In genomic region chr19:41443813-41444455, GRCh38 we compare ENCODE assay signal across 25 cellular contexts. TPM values are rescaled to one million over a fixed set of nuclear protein-coding genes. Genes with fewer than 3 reads are reported as not detected.
DNase-seq lines count a peak whose midpoint lies in the region; ATAC-seq, FAIRE-seq and TF ChIP-seq lines count a peak whose summit lies in the region.
"Had no signal": no experiment of that assay in that cellular context is flagged by ENCODE, and none has a peak within 500 bp of the region (broad histone marks: within the 10 kb centered on the region; RNA-seq: fewer than 3 reads in every experiment).

No MANE protein-coding gene starts in this region.

- 68% methylated on average over 6 of the region's 6 CpGs for WGBS in A549 (ENCODE audit: missing lambda C conversion rate)
- WGBS in right lobe of liver (ENCODE audit: insufficient coverage, low coverage, low lambda C conversion rate, missing lambda C conversion rate): 40% methylated on average over 1 of the region's 6 CpGs

- no peaks in the 10 kb centered on the region for H3K9me3 Mint-ChIP-seq in activated T-helper 17 cell treated with anti-CD3 and anti-CD28 coated beads, Interleukin-2, amount 50 U/mL, for 72 hours
- H3K9me3 Mint-ChIP-seq: activated T-helper 1 cell treated with anti-CD3 and anti-CD28 coated beads, Interleukin-12 subunit alpha, Interleukin-12 subunit beta, Interleukin-2, Interleukin-4 antibody, amounts not matched to agents 30 ng/mL and 10 ng/mL and 1 ng/mL, durations not matched to agents 14 hours and 24 hours and 36 hours; IgD-negative memory B cell had no signal

- H3K27me3 Mint-ChIP-seq in activated T-helper 17 cell treated with anti-CD3 and anti-CD28 coated beads, Interleukin-2, amount 50 U/mL, for 72 hours: peaks cover 6% of the 10 kb centered on the region

- H3K4me2 ChIP-seq in A549: no peak overlapping the region

- ATAC-seq in A549 (no peak), right lobe of liver (no peak), GM21576 (IDR thresholded peaks at IDR 0.05; ENCODE audit: unreplicated experiment) (no peak), GM18502 (IDR thresholded peaks at IDR 0.05; ENCODE audit: poor library complexity, unreplicated experiment) (no peak)
- no peak for ATAC-seq in activated T-helper 17 cell treated with anti-CD3 and anti-CD28 coated beads, Interleukin-2, amount 50 U/mL, for 72 hours (replicated peaks)
- ATAC-seq: activated CD4-positive, CD25-positive, alpha-beta regulatory T cell treated with anti-CD3 and anti-CD28 coated beads, Interleukin-2, amount 50 U/mL, for 24 hours; HCT116; left colon had no signal

- peak overlapping the region; percentile 16 for H3K27ac Mint-ChIP-seq in activated T-helper 17 cell treated with anti-CD3 and anti-CD28 coated beads, Interleukin-2, amount 50 U/mL, for 72 hours
- H3K27ac Mint-ChIP-seq: activated T-helper 1 cell treated with anti-CD3 and anti-CD28 coated beads, Interleukin-12 subunit alpha, Interleukin-12 subunit beta, Interleukin-2, Interleukin-4 antibody, amounts not matched to agents 30 ng/mL and 10 ng/mL and 1 ng/mL, durations not matched to agents 14 hours and 24 hours and 36 hours had no signal

- FAIRE-seq in A549 (lab: Jason Lieb, UNC): peak; percentile 18
- FAIRE-seq: D721Med, GM19239, TTC549 had no signal

- H3K4me1 ChIP-seq in A549: peaks cover 9% of the 10 kb centered on the region; the same call in 2 of the 3 replicates
- H3K4me1 ChIP-seq in right lobe of liver: peaks cover 0 to 4% (median 2%) of the 10 kb centered on the region in 4 donors

- no peak for TF ChIP-seq RAD21 in A549 (conservative IDR thresholded peaks at IDR 0.05 in 1 of 2, IDR thresholded peaks at IDR 0.05 in 1 of 2)

- H3K4me3 ChIP-seq in A549 (no peak overlapping the region), GM12864 (ENCODE audit: low read depth, low read length) (no peak overlapping the region), right lobe of liver (no peak overlapping the region)
- H3K4me3 ChIP-seq: skin epidermis, suprapubic skin had no signal

- POLR2A ChIA-PET in A549 (lab: Yijun Ruan, JAX): no interaction called here

- H3K4me1 Mint-ChIP-seq in activated T-helper 17 cell treated with anti-CD3 and anti-CD28 coated beads, Interleukin-2, amount 50 U/mL, for 72 hours: no peaks in the 10 kb centered on the region

- no peak for TF ChIP-seq EP300 in A549 (IDR thresholded peaks at IDR 0.05)

- no peak overlapping the region for H3K27ac ChIP-seq in A549
- H3K27ac ChIP-seq in right lobe of liver: no peak overlapping the region
- H3K27ac ChIP-seq: skin epidermis, suprapubic skin had no signal

- no peak for TF ChIP-seq POLR2A in A549 (IDR thresholded peaks at IDR 0.05; ENCODE audit: low read length)
- no peak for TF ChIP-seq POLR2A in right lobe of liver (IDR thresholded peaks at IDR 0.05)

- CTCF ChIA-PET in A549 (lab: Yijun Ruan, JAX): interaction anchor here (0.6 to 15.6 kb wide), 11 partner anchors 12 to 415 kb away, joined by 3 to 1358 read pairs (median 3); partner anchors contain the start of gene CEACAM21

- H3K36me3 Mint-ChIP-seq in activated T-helper 17 cell treated with anti-CD3 and anti-CD28 coated beads, Interleukin-2, amount 50 U/mL, for 72 hours (ENCODE audit: low read depth): no peaks in the 10 kb centered on the region

- intact Hi-C loops in right lobe of liver (cut with DNase I): no loop called here

- no peak for DNase-seq in A549 (ENCODE audit: low read depth in 1 of 2, low spot score in 1 of 2)
- no peak for DNase-seq in GM12864 (ENCODE audit: low read depth)
- DNase-seq in right lobe of liver: peak in 2 of 3 donors; percentile 40 to 42
- no peak for DNase-seq in NCI-H510A treated with DMSO at 0.1 percent for 48 hours (lab: John Stamatoyannopoulos, UW)
- DNase-seq: EL; left colon; mesenchymal stem cell; NCI-H2029 treated with DMSO at 0.1 percent for 48 hours; nucleus accumbens; stimulated activated CD4-positive, alpha-beta T cell treated with anti-CD3 and anti-CD28 coated beads, Interleukin-2, amount 100 ng/mL, for 24 hours had no signal

- no peaks in the 10 kb centered on the region for H3K36me3 ChIP-seq in right lobe of liver
- H3K36me3 ChIP-seq: suprapubic skin had no signal

- TF ChIP-seq CTCF in A549 (IDR thresholded peaks at IDR 0.05) (no peak), GM12864 (IDR thresholded peaks at IDR 0.05; ENCODE audit: low read depth, low read length, missing control alignments) (peak; percentile 4), right lobe of liver (IDR thresholded peaks at IDR 0.05) (no peak)

- no peaks in the 10 kb centered on the region for H3K27me3 ChIP-seq in right lobe of liver

- H3K9me3 ChIP-seq in A549 (0 out of 3 replicates have a peak, but pooled peaks cover 4% of the 10 kb centered on the region), right lobe of liver (no peaks in the 10 kb centered on the region)
- H3K9me3 ChIP-seq: suprapubic skin had no signal

- H3K4me3 Mint-ChIP-seq in activated T-helper 17 cell treated with anti-CD3 and anti-CD28 coated beads, Interleukin-2, amount 50 U/mL, for 72 hours: no peak overlapping the region
- H3K4me3 Mint-ChIP-seq: activated T-helper 1 cell treated with anti-CD3 and anti-CD28 coated beads, Interleukin-12 subunit alpha, Interleukin-12 subunit beta, Interleukin-2, Interleukin-4 antibody, amounts not matched to agents 30 ng/mL and 10 ng/mL and 1 ng/mL, durations not matched to agents 14 hours and 24 hours and 36 hours had no signal

TF ChIP-seq in A549, 52 proteins besides CTCF, POLR2A, EP300 and RAD21 (continues in another document):
- TF ChIP-seq CHD4 (IDR thresholded peaks at IDR 0.05; ENCODE audit: borderline replicate concordance) (no peak), TP53 (CRISPR knock-in tag; IDR thresholded peaks at IDR 0.05) (no peak), CBX8 (IDR thresholded peaks at IDR 0.05) (no peak), HES2 (IDR thresholded peaks at IDR 0.05) (no peak), RCOR1 (IDR thresholded peaks at IDR 0.05; ENCODE audit: low read depth, low read length) (no peak)

RNA-seq across cellular contexts. Expression of gene ERICH4, which starts 1.0 kb away (rescaled TPM):
- polyA plus RNA-seq in A549 (2011; rRNA removed) (0.24 and 0.26 TPM in 2 replicates), A549 (2017; fragmentation: RNase III; extraction: RNeasy Plus Mini Kit Qiagen cat#74134 plus additional on column Dnase treatment) (0.10 TPM in 1 of 3 replicates, not detected in the others)
- polyA plus RNA-seq in A549 (2012; cell fraction: cytosol; rRNA removed): not detected in 2 replicates
- not detected in 2 replicates for polyA plus RNA-seq in A549 (2012; cell fraction: nucleus; rRNA removed)
- not detected in 2 replicates for polyA minus RNA-seq in A549 (2011; rRNA and poly(A)+ RNA removed)
- total RNA-seq in activated T-helper 17 cell treated with anti-CD3 and anti-CD28 coated beads, Interleukin-2, amount 50 U/mL, for 72 hours: not detected
- total RNA-seq in right lobe of liver: not detected
- total RNA-seq: activated CD8-positive, alpha-beta memory T cell treated with anti-CD3 and anti-CD28 coated beads for 36 hours; activated T-helper 1 cell treated with anti-CD3 and anti-CD28 coated beads, Interleukin-12 subunit alpha, Interleukin-12 subunit beta, Interleukin-2, Interleukin-4 antibody, amounts not matched to agents 30 ng/mL and 10 ng/mL and 1 ng/mL, durations not matched to agents 14 hours and 24 hours and 36 hours; left colon; MCF 10A; pulmonary artery endothelial cell; suprapubic skin had no signal
- polyA plus RNA-seq: IgD-negative memory B cell had no signal

RNA-seq across cellular contexts. Expression of gene DMAC2, which starts 4.2 kb away (rescaled TPM):
- polyA plus RNA-seq in A549 (2011; rRNA removed): 128 and 132 TPM in 2 replicates
- 209 and 231 TPM in 2 replicates for polyA plus RNA-seq in A549 (2012; cell fraction: cytosol; rRNA removed)
- polyA plus RNA-seq in A549 (2012; cell fraction: nucleus; rRNA removed): 177 and 189 TPM in 2 replicates
- polyA plus RNA-seq in A549 (2017; fragmentation: RNase III; extraction: RNeasy Plus Mini Kit Qiagen cat#74134 plus additional on column Dnase treatment): 155 to 161 TPM (median 158 TPM) in 3 replicates
- 111 and 120 TPM in 2 replicates for polyA minus RNA-seq in A549 (2011; rRNA and poly(A)+ RNA removed)
- 10 to 100 TPM; 34.0 to 66.2 TPM for total RNA-seq in activated T-helper 17 cell treated with anti-CD3 and anti-CD28 coated beads, Interleukin-2, amount 50 U/mL, for 72 hours
- 10 to 100 TPM; 18.9 to 30.5 (median 22.5) TPM for total RNA-seq in right lobe of liver

RNA-seq across cellular contexts. Expression of gene B3GNT8, which starts 16.8 kb away (rescaled TPM):
- polyA plus RNA-seq in A549 (2011; rRNA removed): not detected in 2 replicates
- 0.04 TPM in 1 of 2 replicates, not detected in the other for polyA plus RNA-seq in A549 (2012; cell fraction: cytosol; rRNA removed)
- 0.11 and 0.29 TPM in 2 replicates for polyA plus RNA-seq in A549 (2012; cell fraction: nucleus; rRNA removed)
- polyA plus RNA-seq in A549 (2017; fragmentation: RNase III; extraction: RNeasy Plus Mini Kit Qiagen cat#74134 plus additional on column Dnase treatment): 0.11 to 0.20 TPM in 2 of 3 replicates, not detected in the other
- not detected in 2 replicates for polyA minus RNA-seq in A549 (2011; rRNA and poly(A)+ RNA removed)
- total RNA-seq in activated T-helper 17 cell treated with anti-CD3 and anti-CD28 coated beads, Interleukin-2, amount 50 U/mL, for 72 hours: under 1 TPM; 0.45 to 0.71 TPM
- total RNA-seq in right lobe of liver: 1 to 10 TPM in 1 of 6 experiments, under 1 TPM in 5; 0.50 to 1.2 (median 0.63) TPM
- total RNA-seq: MCF 10A had no signal

RNA-seq across cellular contexts. Expression of gene BCKDHA, which starts 46.3 kb away (rescaled TPM):
- polyA plus RNA-seq in A549 (2011; rRNA removed) (42.9 and 43.9 TPM in 2 replicates), A549 (2017; fragmentation: RNase III; extraction: RNeasy Plus Mini Kit Qiagen cat#74134 plus additional on column Dnase treatment) (39.2 to 46.4 TPM (median 44.4 TPM) in 3 replicates)
- 62.0 and 96.3 TPM in 2 replicates for polyA plus RNA-seq in A549 (2012; cell fraction: cytosol; rRNA removed)
- polyA plus RNA-seq in A549 (2012; cell fraction: nucleus; rRNA removed): 96.2 and 124 TPM in 2 replicates
- polyA minus RNA-seq in A549 (2011; rRNA and poly(A)+ RNA removed): 36.4 and 39.4 TPM in 2 replicates
- 10 to 100 TPM; 19.4 to 48.1 TPM for total RNA-seq in activated T-helper 17 cell treated with anti-CD3 and anti-CD28 coated beads, Interleukin-2, amount 50 U/mL, for 72 hours
- total RNA-seq in right lobe of liver: 10 to 100 TPM; 32.1 to 68.7 (median 48.9) TPM

RNA-seq across cellular contexts. Expression of gene EXOSC5, which starts 46.8 kb away (rescaled TPM):
- polyA plus RNA-seq in A549 (2011; rRNA removed): 63.7 and 72.3 TPM in 2 replicates
- 177 and 195 TPM in 2 replicates for polyA plus RNA-seq in A549 (2012; cell fraction: cytosol; rRNA removed)
- polyA plus RNA-seq in A549 (2012; cell fraction: nucleus; rRNA removed): 145 and 165 TPM in 2 replicates
- polyA plus RNA-seq in A549 (2017; fragmentation: RNase III; extraction: RNeasy Plus Mini Kit Qiagen cat#74134 plus additional on column Dnase treatment): 99.0 to 109 TPM (median 103 TPM) in 3 replicates
- 17.8 and 26.2 TPM in 2 replicates for polyA minus RNA-seq in A549 (2011; rRNA and poly(A)+ RNA removed)
- 10 to 100 TPM; 33.0 to 58.7 TPM for total RNA-seq in activated T-helper 17 cell treated with anti-CD3 and anti-CD28 coated beads, Interleukin-2, amount 50 U/mL, for 72 hours
- 10 to 100 TPM in 5 of 6 experiments, 1 to 10 TPM in 1; 6.1 to 26.6 (median 14.1) TPM for total RNA-seq in right lobe of liver

Comparison
In these comparisons a context has a peak if more than half of its experiments do, and no peak if none do; other contexts are left out.
1. DNase-seq: peak in right lobe of liver (2 of 3); none in A549 (0 of 2), GM12864 (single experiment) and NCI-H510A treated with DMSO at 0.1 percent for 48 hours (single experiment).